In genomic region chr10:75646218-75646915, GRCh38 we compare ENCODE assay signal across 17 cellular contexts.
DNase-seq lines count a peak whose midpoint lies in the region; ATAC-seq, FAIRE-seq and TF ChIP-seq lines count a peak whose summit lies in the region.
"Had no signal": no experiment of that assay in that cellular context is flagged by ENCODE, and none has a peak within 500 bp of the region (broad histone marks: within the 10 kb centered on the region; RNA-seq: fewer than 3 reads in every experiment).

No MANE protein-coding gene starts in this region.

- no peak for TF ChIP-seq POLR2A in K562 (conservative IDR thresholded peaks at IDR 0.05)
- TF ChIP-seq POLR2A in uterus (IDR thresholded peaks at IDR 0.05) = no peak

- H3K27me3 ChIP-seq in K562 (ENCODE audit: control insufficient read depth in 2 of 2, insufficient read depth in 2 of 2, low read length in 2 of 2) (no peaks in the 10 kb centered on the region), parathyroid adenoma (ENCODE audit: control insufficient read depth, insufficient read depth, low read length) (no peaks in the 10 kb centered on the region), uterus (no peaks in the 10 kb centered on the region)
- H3K27me3 ChIP-seq: BLaER1 treated with 17β-estradiol and CSF1 and Interleukin-3, amounts not matched to agents 10 nM and 100 nM had no signal

- H3K9ac ChIP-seq in K562 (ENCODE audit: insufficient read depth in 1 of 2, low read depth in 2 of 2, low read length in 2 of 2) = no peak overlapping the region
- no peak overlapping the region for H3K9ac ChIP-seq in parathyroid adenoma
- H3K9ac ChIP-seq: BLaER1 treated with 17β-estradiol and CSF1 and Interleukin-3, amounts not matched to agents 10 nM and 100 nM had no signal

- H3K9me3 ChIP-seq in K562 (replicated peaks; ENCODE audit: control insufficient read depth, insufficient read depth, low read depth, low read length) (no peaks in the 10 kb centered on the region), parathyroid adenoma (ENCODE audit: control insufficient read depth, low read length) (no peaks in the 10 kb centered on the region), uterus (no peaks in the 10 kb centered on the region)
- H3K9me3 ChIP-seq: BLaER1 treated with 17β-estradiol and CSF1 and Interleukin-3, amounts not matched to agents 10 nM and 100 nM had no signal

- no peak for TF ChIP-seq EP300 in K562 (IDR thresholded peaks at IDR 0.05; ENCODE audit: low read length)

- POLR2A ChIA-PET in HEK293T (lab: Yijun Ruan, JAX) (no interaction called here), K562 (lab: Yijun Ruan, JAX) (no interaction called here)

- 1% methylated on average over 19 of the region's 19 CpGs for WGBS in K562 (ENCODE audit: insufficient coverage, low coverage, missing lambda C conversion rate)

- H3K36me3 ChIP-seq in K562 (ENCODE audit: control insufficient read depth, insufficient read depth, low read length) (no peaks in the 10 kb centered on the region), parathyroid adenoma (ENCODE audit: control insufficient read depth, insufficient read depth, low read length) (no peaks in the 10 kb centered on the region), uterus (no peaks in the 10 kb centered on the region)
- H3K36me3 ChIP-seq: BLaER1 treated with 17β-estradiol and CSF1 and Interleukin-3, amounts not matched to agents 10 nM and 100 nM had no signal

- H2AFZ ChIP-seq in K562 (ENCODE audit: low read depth, low read length) (no peak overlapping the region), parathyroid adenoma (peak overlapping the region; percentile 31)

- H3K27ac ChIP-seq in K562 (ENCODE audit: extremely low read depth, low read depth, low read length) (no peak overlapping the region), parathyroid adenoma (no peak overlapping the region), uterus (peak overlapping the region in 1 of 2 donors; percentile 13)
- H3K27ac ChIP-seq: BLaER1 treated with 17β-estradiol and CSF1 and Interleukin-3, amounts not matched to agents 10 nM and 100 nM had no signal

- H3K4me2 ChIP-seq in K562 (ENCODE audit: insufficient read depth, low read length) (no peak overlapping the region), parathyroid adenoma (ENCODE audit: low read length) (peak overlapping the region; percentile 57)
- H3K4me2 ChIP-seq: BLaER1 treated with 17β-estradiol and CSF1 and Interleukin-3, amounts not matched to agents 10 nM and 100 nM had no signal

- no peak for TF ChIP-seq RAD21 in K562 (CRISPR knock-in tag; conservative IDR thresholded peaks at IDR 0.05 in 1 of 2, IDR thresholded peaks at IDR 0.05 in 1 of 2)

- in situ Hi-C loops in K562 (cut with MboI) = no loop called here

- no peaks in the 10 kb centered on the region for H3K4me1 ChIP-seq in K562 (replicated peaks in 1 of 2; ENCODE audit: control insufficient read depth in 2 of 2, insufficient read depth in 2 of 2, low read length in 2 of 2)
- no peaks in the 10 kb centered on the region for H3K4me1 ChIP-seq in parathyroid adenoma
- H3K4me1 ChIP-seq in uterus = no peaks in the 10 kb centered on the region

- CTCF ChIA-PET in HEK293T (lab: Yijun Ruan, JAX) (interaction anchor here (1.3 kb wide), 1 partner anchor 23 kb away, joined by 3 read pairs; no protein-coding TSS in a partner anchor), K562 (lab: Yijun Ruan, JAX; ENCODE audit: low intra/inter-chr PET ratio) (no interaction called here)

- no peaks in the 10 kb centered on the region for H3K9me1 ChIP-seq in K562 (ENCODE audit: control insufficient read depth, insufficient read depth, low read length)

- TF ChIP-seq CTCF in K562 (IDR thresholded peaks at IDR 0.05 in 2 of 3, conservative IDR thresholded peaks at IDR 0.05 in 1 of 3; ENCODE audit: insufficient read depth in 2 of 3, low read depth in 1 of 3, low read length in 3 of 3) (no peak), parathyroid adenoma (IDR thresholded peaks at IDR 0.05) (no peak), uterus (IDR thresholded peaks at IDR 0.05) (no peak)

- DNase-seq in HEK293T (ENCODE audit: extremely low spot score) (no peak), K562 (ENCODE audit: extremely low read depth in 1 of 4, low spot score in 3 of 4) (no peak), head of caudate nucleus (peak in 23 of 42 donors; percentile 8 to 63 (median 25)), uterus (no peak), AG08396 (ENCODE audit: low spot score) (no peak), HPDE6-E6E7 (ENCODE audit: extremely low spot score) (no peak)
- DNase-seq: 8988T; Calu3; CD8-positive, alpha-beta T cell; DMS79 treated with DMSO at 0.1 percent for 48 hours; GF-D8; GOT3; H7 had no signal

- no peak for ATAC-seq in K562
- ATAC-seq: CD8-positive, alpha-beta T cell; HCT116; HepG2 had no signal

- H3K79me2 ChIP-seq in K562 (ENCODE audit: control insufficient read depth, insufficient read depth, low read length) (no peaks in the 10 kb centered on the region), parathyroid adenoma (no peaks in the 10 kb centered on the region)

- FAIRE-seq in K562 (lab: Jason Lieb, UNC) = no peak
- FAIRE-seq: HepG2 had no signal

- intact Hi-C loops in K562 (cut with micrococcal nuclease) (no loop called here), head of caudate nucleus (cut with DNase I) (no loop called here), uterus (cut with DNase I; ENCODE audit: low total_unique reads) (no loop called here)

- no peak overlapping the region for H3K4me3 ChIP-seq in K562
- no peak overlapping the region for H3K4me3 ChIP-seq in parathyroid adenoma (ENCODE audit: low read depth, low read length)
- H3K4me3 ChIP-seq in uterus = no peak overlapping the region
- H3K4me3 ChIP-seq: BLaER1 treated with 17β-estradiol and CSF1 and Interleukin-3, amounts not matched to agents 10 nM and 100 nM had no signal

- BruUV-seq in K562 (replicated peaks; lab: Mats Ljungman, UMichigan) = no TSS peak

- H4K20me1 ChIP-seq in K562 (replicated peaks; ENCODE audit: control insufficient read depth, insufficient read depth, low read length) = no peaks in the 10 kb centered on the region
- H4K20me1 ChIP-seq: BLaER1 treated with 17β-estradiol and CSF1 and Interleukin-3, amounts not matched to agents 10 nM and 100 nM had no signal

TF ChIP-seq in HEK293T, 16 proteins besides CTCF, POLR2A, EP300 and RAD21:
- no peak for TF ChIP-seq HDGF (IDR thresholded peaks at IDR 0.05; ENCODE audit: borderline replicate concordance)
- TF ChIP-seq, protein P1, sequence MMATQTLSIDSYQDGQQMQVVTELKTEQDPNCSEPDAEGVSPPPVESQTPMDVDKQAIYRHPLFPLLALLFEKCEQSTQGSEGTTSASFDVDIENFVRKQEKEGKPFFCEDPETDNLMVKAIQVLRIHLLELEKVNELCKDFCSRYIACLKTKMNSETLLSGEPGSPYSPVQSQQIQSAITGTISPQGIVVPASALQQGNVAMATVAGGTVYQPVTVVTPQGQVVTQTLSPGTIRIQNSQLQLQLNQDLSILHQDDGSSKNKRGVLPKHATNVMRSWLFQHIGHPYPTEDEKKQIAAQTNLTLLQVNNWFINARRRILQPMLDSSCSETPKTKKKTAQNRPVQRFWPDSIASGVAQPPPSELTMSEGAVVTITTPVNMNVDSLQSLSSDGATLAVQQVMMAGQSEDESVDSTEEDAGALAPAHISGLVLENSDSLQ (IDR thresholded peaks at IDR 0.05) = peak; percentile 94

TF ChIP-seq in K562, 482 proteins besides CTCF, POLR2A, EP300 and RAD21:
- TF ChIP-seq PBX2 (CRISPR knock-in tag; IDR thresholded peaks at IDR 0.05; ENCODE audit: low read depth) (no peak), PBX2 (tag; conservative IDR thresholded peaks at IDR 0.05; ENCODE audit: low read depth) (peak; percentile 30; the same call in 1 of the 2 replicates), NR4A1 (CRISPR knock-in tag; IDR thresholded peaks at IDR 0.05) (no peak), NR4A1 (tag; IDR thresholded peaks at IDR 0.05) (no peak)
- TF ChIP-seq, protein P1 (IDR thresholded peaks at IDR 0.05) = 0 out of 2 replicates have a peak, but pooled peaks have one; percentile 29

Comparison
In these comparisons a context has a peak if more than half of its experiments do, and no peak if none do; other contexts are left out.
1. DNase-seq: peak in head of caudate nucleus (23 of 42); none in HEK293T (single experiment), K562 (0 of 4), uterus (0 of 2), AG08396 (single experiment) and HPDE6-E6E7 (single experiment).